ENCODE assay signal across 18 cellular contexts in genomic region chrX:103536071-103536470, GRCh38. TPM values are rescaled to one million over a fixed set of nuclear protein-coding genes. Genes with fewer than 3 reads are reported as not detected.
DNase-seq lines count a peak whose midpoint lies in the region; ATAC-seq, FAIRE-seq and TF ChIP-seq lines count a peak whose summit lies in the region.
"Had no signal": no experiment of that assay in that cellular context is flagged by ENCODE, and none has a peak within 500 bp of the region (broad histone marks: within the 10 kb centered on the region; RNA-seq: fewer than 3 reads in every experiment).

No MANE protein-coding gene starts in this region.

- DNase-seq in LHCN-M2 (ENCODE audit: low read depth) (peak; percentile 54), H1 (ENCODE audit: low read depth in 1 of 2, low spot score in 2 of 2) (no peak), mucosa of descending colon (no peak), tibial artery (no peak), hippocampal formation (lab: John Stamatoyannopoulos, UW) (no peak), NCI-H2029 (lab: John Stamatoyannopoulos, UW) (no peak), activated T-cell treated with anti-CD3 and anti-CD28 coated beads for 4 hours (no peak), NCI-H2171 treated with DMSO at 0.1 percent for 48 hours (lab: John Stamatoyannopoulos, UW) (no peak)
- DNase-seq: activated CD4-positive, alpha-beta T cell treated with anti-CD3 and anti-CD28 coated beads for 4 hours; activated naive CD8-positive, alpha-beta T cell treated with anti-CD3 and anti-CD28 coated beads, Interleukin-2, amount 50 U/mL, for 24 hours; endodermal cell; Karpas-422; NCI-H1105; NCI-H510A treated with DMSO at 0.1 percent for 48 hours; SW 1271 had no signal

- no peak overlapping the region for H2BK120ac ChIP-seq in H1 (replicated peaks; ENCODE audit: low read depth, low read length)

- H3K79me2 ChIP-seq in H1 (ENCODE audit: control insufficient read depth in 1 of 2, insufficient read depth in 2 of 2, low read length in 2 of 2): no peaks in the 10 kb centered on the region

- no peak for TF ChIP-seq POLR2A in H1 (IDR thresholded peaks at IDR 0.05; ENCODE audit: control extremely low read depth in 1 of 2, low read depth in 2 of 2, low read length in 2 of 2)

- no peak overlapping the region for H3K4me2 ChIP-seq in H1 (ENCODE audit: insufficient read depth in 1 of 2, low read depth in 2 of 2, low read length in 2 of 2)
- H3K4me2 ChIP-seq: GM23338 had no signal

- intact Hi-C loops in mucosa of descending colon (cut with DNase I, micrococcal nuclease) (no loop called here), tibial artery (cut with DNase I; ENCODE audit: low total_unique reads) (loop anchor here (10.0 kb wide), 1 partner anchor 279 kb away; no protein-coding TSS in a partner anchor)

- no peak overlapping the region for H2BK15ac ChIP-seq in H1 (ENCODE audit: low read length)

- POLR2A ChIA-PET in H1 (lab: Charles Lee; ENCODE audit: partially characterized antibody): interaction anchor here (0.7 to 1.1 kb wide), 2 partner anchors 27 to 216 kb away, joined by 3 read pairs; no protein-coding TSS in a partner anchor

- H2BK12ac ChIP-seq in H1 (ENCODE audit: low read depth, low read length): no peak overlapping the region

- no peak overlapping the region for H4K5ac ChIP-seq in H1 (ENCODE audit: insufficient read length, low read depth, low read length)

- H3K79me1 ChIP-seq in H1 (ENCODE audit: low read depth, low read length): no peaks in the 10 kb centered on the region

- H3K36me3 ChIP-seq in H1 (ENCODE audit: control insufficient read depth in 2 of 4, insufficient read depth in 4 of 4, low read length in 3 of 4) (no peaks in the 10 kb centered on the region), mucosa of descending colon (ENCODE audit: low read depth) (no peaks in the 10 kb centered on the region), tibial artery (no peaks in the 10 kb centered on the region)

- no peaks in the 10 kb centered on the region for H3K23me2 ChIP-seq in H1 (ENCODE audit: low read depth, low read length)

- no peak overlapping the region for H4K8ac ChIP-seq in H1 (ENCODE audit: extremely low read depth, insufficient read depth, low read length)

- H2AK5ac ChIP-seq in H1 (ENCODE audit: low read depth, low read length): no peak overlapping the region

- TF ChIP-seq RAD21 in H1 (IDR thresholded peaks at IDR 0.05 in 1 of 2, conservative IDR thresholded peaks at IDR 0.05 in 1 of 2; ENCODE audit: low read depth in 2 of 2, low read length in 2 of 2): no peak

- H3K9ac ChIP-seq in H1 (replicated peaks in 1 of 4; ENCODE audit: extremely low read depth in 1 of 4, low read depth in 3 of 4, low read length in 3 of 4): no peak overlapping the region

- no peak overlapping the region for H3K56ac ChIP-seq in H1 (replicated peaks; ENCODE audit: insufficient read length, low read depth, low read length)

- H4K20me1 ChIP-seq in H1 (replicated peaks in 1 of 2; ENCODE audit: control insufficient read depth in 1 of 2, insufficient read depth in 2 of 2, low read length in 2 of 2): no peaks in the 10 kb centered on the region

- H4K91ac ChIP-seq in H1 (replicated peaks; ENCODE audit: insufficient read length, low read length): no peak overlapping the region

- no peaks in the 10 kb centered on the region for H3K4me1 ChIP-seq in H1 (replicated peaks in 1 of 4; ENCODE audit: control insufficient read depth in 3 of 4, insufficient read depth in 4 of 4, low read length in 3 of 4)
- no peaks in the 10 kb centered on the region for H3K4me1 ChIP-seq in mucosa of descending colon (ENCODE audit: low read depth)
- peaks cover 0 to 71% (median 9%) of the 10 kb centered on the region in 4 donors for H3K4me1 ChIP-seq in tibial artery

- no peak overlapping the region for H2BK5ac ChIP-seq in H1 (ENCODE audit: low read depth, low read length)

- H3K27me3 ChIP-seq in H1 (replicated peaks in 1 of 4; ENCODE audit: control insufficient read depth in 3 of 4, extremely low read depth in 1 of 4, insufficient read depth in 3 of 4, low read length in 3 of 4) (no peaks in the 10 kb centered on the region), tibial artery (no peaks in the 10 kb centered on the region)

- H3K27ac ChIP-seq in H1 (ENCODE audit: low read depth, low read length) (no peak overlapping the region), tibial artery (peak overlapping the region; percentile 81 to 82)
- H3K27ac ChIP-seq: RWPE1 had no signal

- no peak overlapping the region for H2BK20ac ChIP-seq in H1 (ENCODE audit: low read length)

- TF ChIP-seq CTCF in H1 (IDR thresholded peaks at IDR 0.05; ENCODE audit: control extremely low read depth in 1 of 3, insufficient read depth in 1 of 3, low read depth in 1 of 3, low read length in 3 of 3) (no peak), mucosa of descending colon (IDR thresholded peaks at IDR 0.05) (no peak), tibial artery (IDR thresholded peaks at IDR 0.05) (no peak)

- H2AFZ ChIP-seq in H1 (ENCODE audit: low read length): no peak overlapping the region
- H2AFZ ChIP-seq: GM23338 had no signal

- peak; percentile 25 for ATAC-seq in mucosa of descending colon
- ATAC-seq: activated naive CD8-positive, alpha-beta T cell treated with anti-CD3 and anti-CD28 coated beads, Interleukin-2, amount 50 U/mL, for 24 hours; GM23338 had no signal

- H3K4ac ChIP-seq in H1 (replicated peaks; ENCODE audit: insufficient read length, low read depth, low read length): no peak overlapping the region

- no peak overlapping the region for H3K23ac ChIP-seq in H1 (ENCODE audit: insufficient read length)

- no peak overlapping the region for H3K14ac ChIP-seq in H1 (ENCODE audit: insufficient read length)

- CTCF ChIA-PET in H1 (lab: Charles Lee; ENCODE audit: partially characterized antibody): interaction anchor here (0.7 to 1.7 kb wide), 2 partner anchors 32 to 46 kb away, joined by 3 to 4 read pairs; no protein-coding TSS in a partner anchor

- H3K18ac ChIP-seq in H1 (ENCODE audit: extremely low read depth, low read length): no peak overlapping the region

- no peak overlapping the region for H3K4me3 ChIP-seq in H1 (ENCODE audit: extremely low read depth in 1 of 4, insufficient read depth in 2 of 4, low read depth in 3 of 4, low read length in 4 of 4)
- H3K4me3 ChIP-seq in mucosa of descending colon: no peak overlapping the region
- H3K4me3 ChIP-seq in tibial artery: no peak overlapping the region
- H3K4me3 ChIP-seq: GM23338 had no signal

- TF ChIP-seq EP300 in H1 (IDR thresholded peaks at IDR 0.05; ENCODE audit: borderline replicate concordance in 1 of 2, low read depth in 2 of 2, low read length in 2 of 2): no peak

- H3K9me3 ChIP-seq in H1 (ENCODE audit: insufficient read depth in 2 of 2, low read depth in 1 of 2, low read length in 1 of 2) (no peaks in the 10 kb centered on the region), mucosa of descending colon (no peaks in the 10 kb centered on the region), tibial artery (no peaks in the 10 kb centered on the region)

- FAIRE-seq in H1 (lab: Jason Lieb, UNC): peak; percentile 7

TF ChIP-seq in H1, 55 proteins besides CTCF, POLR2A, EP300 and RAD21:
- TF ChIP-seq RFX5 (IDR thresholded peaks at IDR 0.05; ENCODE audit: borderline replicate concordance, low read depth, low read length): no peak
- no peak for TF ChIP-seq ATF2 (IDR thresholded peaks at IDR 0.05; ENCODE audit: low read length)
- no peak for TF ChIP-seq NANOG (IDR thresholded peaks at IDR 0.05; ENCODE audit: insufficient read depth, low read depth, low read length, poor library complexity, severe bottlenecking)

RNA-seq across cellular contexts. Expression of gene RAB40A, which starts 16.8 kb away (rescaled TPM):
- total RNA-seq in LHCN-M2 (2014; rRNA removed) (0.11 and 0.38 TPM in 2 replicates), mucosa of descending colon (under 1 TPM in 2 of 3 donors, not detected in 1; 0.17 to 0.28 TPM)
- 0.26 TPM for polyA plus RNA-seq in LHCN-M2 (2012)
- 0.09 and 0.17 TPM in 2 replicates for total RNA-seq in H1 (2021; fragmentation: NEBNext Ultra II Directional; extraction: Animal tissue kit (Norgen Biotek cat#: 25700))
- 0.21 and 0.28 TPM in 2 replicates for polyA plus RNA-seq in H1 (2011; rRNA removed)
- 0.30 TPM for polyA plus RNA-seq in H1 (2011; cell fraction: cytosol; rRNA removed)
- 1.4 TPM for polyA plus RNA-seq in H1 (2011; cell fraction: nucleus; rRNA removed)
- 0.97 to 1.8 TPM (median 1.5 TPM) in 4 replicates for polyA plus RNA-seq in H1 (2012, experiment 1 of 2)
- polyA plus RNA-seq in H1 (2012, experiment 2 of 2): 0.20 TPM
- polyA plus RNA-seq in H1 (2013, experiment 1 of 2): 0.08 TPM
- polyA plus RNA-seq in H1 (2013, experiment 2 of 2): 0.07 TPM
- polyA minus RNA-seq in H1 (2011; rRNA and poly(A)+ RNA removed): 0.07 and 0.19 TPM in 2 replicates
- polyA minus RNA-seq in H1 (2011; cell fraction: cytosol; rRNA and poly(A)+ RNA removed): not detected
- 0.60 TPM for polyA minus RNA-seq in H1 (2011; cell fraction: nucleus; rRNA and poly(A)+ RNA removed)
- total RNA-seq: G401, GM23338 had no signal

RNA-seq across cellular contexts. Expression of gene TCEAL4, which starts 49.2 kb away (rescaled TPM):
- total RNA-seq in LHCN-M2 (2014; rRNA removed) (83.6 and 113 TPM in 2 replicates), mucosa of descending colon (10 to 100 TPM in 2 of 3 donors, 1 to 10 TPM in 1; 8.7 to 68.0 (median 28.6) TPM)
- polyA plus RNA-seq in LHCN-M2 (2012): 187 TPM
- 51.3 and 53.0 TPM in 2 replicates for total RNA-seq in H1 (2021; fragmentation: NEBNext Ultra II Directional; extraction: Animal tissue kit (Norgen Biotek cat#: 25700))
- 7.3 and 10.1 TPM in 2 replicates for polyA plus RNA-seq in H1 (2011; rRNA removed)
- 26.8 TPM for polyA plus RNA-seq in H1 (2011; cell fraction: cytosol; rRNA removed)
- 5.5 TPM for polyA plus RNA-seq in H1 (2011; cell fraction: nucleus; rRNA removed)
- 69.9 to 83.8 TPM (median 80.4 TPM) in 4 replicates for polyA plus RNA-seq in H1 (2012, experiment 1 of 2)
- 17.4 TPM for polyA plus RNA-seq in H1 (2012, experiment 2 of 2)
- 73.7 TPM for polyA plus RNA-seq in H1 (2013, experiment 1 of 2)
- polyA plus RNA-seq in H1 (2013, experiment 2 of 2): 73.3 TPM
- polyA minus RNA-seq in H1 (2011; rRNA and poly(A)+ RNA removed): 4.1 and 5.2 TPM in 2 replicates
- polyA minus RNA-seq in H1 (2011; cell fraction: cytosol; rRNA and poly(A)+ RNA removed): 13.2 TPM
- polyA minus RNA-seq in H1 (2011; cell fraction: nucleus; rRNA and poly(A)+ RNA removed): 12.4 TPM
